17 cellular contexts compared by ENCODE assay signal in the genomic region with DNA sequence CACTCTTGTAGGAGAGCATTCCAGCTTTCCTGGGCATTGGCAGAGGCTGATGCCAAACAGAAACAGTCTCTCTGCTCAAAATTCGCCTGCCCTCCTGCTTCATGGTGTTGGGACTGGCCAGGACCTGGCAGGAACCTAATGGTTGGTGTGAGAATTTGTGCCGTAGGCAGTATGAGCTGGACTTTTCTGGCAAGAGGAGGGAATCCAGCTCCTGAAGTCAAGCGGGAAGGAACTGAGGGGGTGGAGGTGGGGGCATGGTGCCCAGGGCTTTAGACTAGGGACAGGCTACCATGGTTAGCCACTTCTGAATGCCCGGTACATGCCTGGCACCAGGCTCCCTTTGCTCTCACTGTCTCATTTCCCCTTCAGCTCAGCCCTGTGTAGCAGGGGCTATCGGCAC. TPM values are rescaled to one million over a fixed set of nuclear protein-coding genes. Genes with fewer than 3 reads are reported as not detected.
DNase-seq lines count a peak whose midpoint lies in the region; ATAC-seq and TF ChIP-seq lines count a peak whose summit lies in the region.
"Had no signal": no experiment of that assay in that cellular context is flagged by ENCODE, and none has a peak within 500 bp of the region (broad histone marks: within the 10 kb centered on the region; RNA-seq: fewer than 3 reads in every experiment).

No MANE protein-coding gene starts in this region.

- WGBS in mammary epithelial cell (ENCODE audit: low coverage, missing lambda C conversion rate): 0% methylated on average over 4 of the region's 5 CpGs

- CTCF ChIA-PET in MCF 10A (lab: Yijun Ruan, JAX): interaction anchor here (0.6 to 0.7 kb wide), 2 partner anchors 18 to 447 kb away, joined by 3 to 4 read pairs; a partner anchor contains a TSS
- CTCF ChIA-PET in mammary epithelial cell (lab: Charles Lee; ENCODE audit: low non-redundant PET): no interaction called here
- CTCF ChIA-PET in RWPE1 (lab: Yijun Ruan, JAX): interaction anchor here (0.6 kb wide), 2 partner anchors 18 to 44 kb away, joined by 3 read pairs; a partner anchor contains a TSS

- H3K79me2 ChIP-seq in mammary epithelial cell (ENCODE audit: insufficient read depth, low read length): no peaks in the 10 kb centered on the region

- ATAC-seq in HG02588 (IDR thresholded peaks at IDR 0.05; ENCODE audit: unreplicated experiment): no peak
- ATAC-seq: GM12878, HCT116, Panc1 had no signal

- TF ChIP-seq CTCF in MCF 10A (IDR thresholded peaks at IDR 0.05; ENCODE audit: unreplicated experiment) (no peak), mammary epithelial cell (conservative IDR thresholded peaks at IDR 0.05 in 1 of 2, IDR thresholded peaks at IDR 0.05 in 1 of 2; ENCODE audit: extremely low read depth in 1 of 2, insufficient read depth in 1 of 2, low read depth in 1 of 2, low read length in 2 of 2) (no peak), RWPE1 (conservative IDR thresholded peaks at IDR 0.05; ENCODE audit: low read depth) (no peak)

- no peak overlapping the region for H2AFZ ChIP-seq in mammary epithelial cell (ENCODE audit: low read depth, low read length)

- in situ Hi-C loops in mammary epithelial cell (cut with MboI; ENCODE audit: low sequenced_read_pairs in 2 of 2): no loop called here

- H3K9me3 ChIP-seq in mammary epithelial cell (replicated peaks; ENCODE audit: insufficient read depth, low read length): no peaks in the 10 kb centered on the region
- H3K9me3 ChIP-seq: Caco-2 had no signal

- H3K36me3 Mint-ChIP-seq in MCF 10A (ENCODE audit: insufficient read depth, unreplicated experiment): peaks cover 19% of the 10 kb centered on the region

- H4K20me1 ChIP-seq in mammary epithelial cell (ENCODE audit: insufficient read depth, low read length): no peaks in the 10 kb centered on the region

- H3K4me1 Mint-ChIP-seq in MCF 10A (ENCODE audit: insufficient read depth, unreplicated experiment): no peaks in the 10 kb centered on the region

- POLR2A ChIA-PET in MCF 10A (lab: Yijun Ruan, JAX) (interaction anchor here (0.6 to 1.4 kb wide), 5 partner anchors 18 to 725 kb away, joined by 3 to 4 read pairs (median 4); a partner anchor contains a TSS), RWPE1 (lab: Yijun Ruan, JAX; ENCODE audit: low non-redundant PET) (no interaction called here)

- intact Hi-C loops in MCF 10A (cut with micrococcal nuclease) (no loop called here), mammary epithelial cell (cut with micrococcal nuclease) (no loop called here)

- no peak overlapping the region for H3K4me3 Mint-ChIP-seq in MCF 10A (ENCODE audit: unreplicated experiment)

- H3K4me3 ChIP-seq in mammary epithelial cell (replicated peaks in 1 of 3; ENCODE audit: insufficient read depth in 1 of 3, low read depth in 2 of 3, low read length in 3 of 3): no peak overlapping the region
- H3K4me3 ChIP-seq: GM12878 had no signal

- H3K36me3 ChIP-seq in mammary epithelial cell (ENCODE audit: insufficient read depth, low read length): peaks cover 8% of the 10 kb centered on the region

- no peak overlapping the region for H3K4me2 ChIP-seq in mammary epithelial cell (ENCODE audit: insufficient read depth, low read depth, low read length)
- H3K4me2 ChIP-seq: KMS-11 had no signal

- DNase-seq in MCF 10A (ENCODE audit: unreplicated experiment): peak; percentile 59
- DNase-seq in mammary epithelial cell: no peak
- no peak for DNase-seq in RWPE1 (ENCODE audit: low spot score)
- peak; percentile 16 for DNase-seq in cerebellar cortex (ENCODE audit: low spot score)
- peak in 26 of 49 donors; percentile 8 to 72 (median 41) for DNase-seq in substantia nigra (lab: John Stamatoyannopoulos, UW)
- no peak for DNase-seq in NCI-H2196 treated with DMSO at 0.1 percent for 48 hours (lab: John Stamatoyannopoulos, UW; ENCODE audit: unreplicated experiment)
- DNase-seq in T-helper 2 cell: no peak
- DNase-seq: 8988T, Caco-2, NCI-H1930, NCI-H510A treated with DMSO at 0.1 percent for 48 hours had no signal

- no peak overlapping the region for H3K27ac Mint-ChIP-seq in MCF 10A (ENCODE audit: low read depth, unreplicated experiment)

- dilution Hi-C loops in mammary epithelial cell (cut with HindIII; ENCODE audit: low sequenced_read_pairs): no loop called here

- H3K27ac ChIP-seq in mammary epithelial cell (ENCODE audit: insufficient read depth, low read depth, low read length) (no peak overlapping the region), RWPE1 (peak overlapping the region; percentile 60), substantia nigra (ENCODE audit: low read depth, low read length, poor library complexity, severe bottlenecking) (no peak overlapping the region)
- H3K27ac ChIP-seq: C4-2B, KMS-11 had no signal

- H3K27me3 ChIP-seq in mammary epithelial cell (ENCODE audit: insufficient read depth, low read length): no peaks in the 10 kb centered on the region

- no peak overlapping the region for H3K9ac ChIP-seq in mammary epithelial cell (ENCODE audit: insufficient read depth, low read length)
- H3K9ac ChIP-seq: KMS-11 had no signal

- H3K9me3 Mint-ChIP-seq in MCF 10A (ENCODE audit: unreplicated experiment): no peaks in the 10 kb centered on the region

- BruUV-seq in MCF 10A (replicated peaks; lab: Mats Ljungman, UMichigan): no TSS peak
- no TSS peak for BruUV-seq in mammary epithelial cell (replicated peaks; lab: Mats Ljungman, UMichigan)

- no peaks in the 10 kb centered on the region for H3K4me1 ChIP-seq in mammary epithelial cell (ENCODE audit: insufficient read depth, low read length)
- H3K4me1 ChIP-seq: Caco-2 had no signal

- no peaks in the 10 kb centered on the region for H3K27me3 Mint-ChIP-seq in MCF 10A (ENCODE audit: insufficient read depth, unreplicated experiment)

RNA-seq across cellular contexts. Expression of a gene that starts 6.9 kb away (rescaled TPM):
- 60.4 and 71.5 TPM in 2 replicates for total RNA-seq in MCF 10A (2022)
- total RNA-seq in mammary epithelial cell: 10 to 100 TPM; 56.5 to 76.7 TPM
- 52.0 TPM for polyA plus RNA-seq in mammary epithelial cell
- 20.8 TPM for polyA minus RNA-seq in mammary epithelial cell

RNA-seq across cellular contexts. Expression of a gene that starts 18.4 kb away (rescaled TPM):
- total RNA-seq in MCF 10A (2022): 40.6 and 42.1 TPM in 2 replicates
- total RNA-seq in mammary epithelial cell: 10 to 100 TPM; 19.5 to 34.1 TPM
- 38.1 TPM for polyA plus RNA-seq in mammary epithelial cell
- 28.1 TPM for polyA minus RNA-seq in mammary epithelial cell

RNA-seq across cellular contexts. Expression of a gene that starts 18.7 kb away (rescaled TPM):
- total RNA-seq in MCF 10A (2022) (2.3 and 2.6 TPM in 2 replicates), mammary epithelial cell (1 to 10 TPM; 2.1 to 5.7 TPM)
- polyA plus RNA-seq in mammary epithelial cell: 0.52 TPM
- 3.7 TPM for polyA minus RNA-seq in mammary epithelial cell

RNA-seq across cellular contexts. Expression of a gene that starts 25.9 kb away (rescaled TPM):
- 84.9 and 86.9 TPM in 2 replicates for total RNA-seq in MCF 10A (2022)
- 10 to 100 TPM; 51.5 to 64.5 TPM for total RNA-seq in mammary epithelial cell
- 42.8 TPM for polyA plus RNA-seq in mammary epithelial cell
- 68.6 TPM for polyA minus RNA-seq in mammary epithelial cell

RNA-seq across cellular contexts. Expression of a gene that starts 30.9 kb away (rescaled TPM):
- total RNA-seq in MCF 10A (2022): 62.5 and 66.4 TPM in 2 replicates
- 10 to 100 TPM; 23.0 to 47.4 TPM for total RNA-seq in mammary epithelial cell
- 20.1 TPM for polyA plus RNA-seq in mammary epithelial cell
- 33.3 TPM for polyA minus RNA-seq in mammary epithelial cell

Comparison
In these comparisons a context has a peak if more than half of its experiments do, and no peak if none do; other contexts are left out.
1. DNase-seq: peak in MCF 10A (single experiment), cerebellar cortex (single experiment) and substantia nigra (26 of 49); none in mammary epithelial cell (single experiment), RWPE1 (single experiment), NCI-H2196 treated with DMSO at 0.1 percent for 48 hours (single experiment) and T-helper 2 cell (0 of 5).